ENCODE assay signal across 8 cellular contexts in the genomic region with DNA sequence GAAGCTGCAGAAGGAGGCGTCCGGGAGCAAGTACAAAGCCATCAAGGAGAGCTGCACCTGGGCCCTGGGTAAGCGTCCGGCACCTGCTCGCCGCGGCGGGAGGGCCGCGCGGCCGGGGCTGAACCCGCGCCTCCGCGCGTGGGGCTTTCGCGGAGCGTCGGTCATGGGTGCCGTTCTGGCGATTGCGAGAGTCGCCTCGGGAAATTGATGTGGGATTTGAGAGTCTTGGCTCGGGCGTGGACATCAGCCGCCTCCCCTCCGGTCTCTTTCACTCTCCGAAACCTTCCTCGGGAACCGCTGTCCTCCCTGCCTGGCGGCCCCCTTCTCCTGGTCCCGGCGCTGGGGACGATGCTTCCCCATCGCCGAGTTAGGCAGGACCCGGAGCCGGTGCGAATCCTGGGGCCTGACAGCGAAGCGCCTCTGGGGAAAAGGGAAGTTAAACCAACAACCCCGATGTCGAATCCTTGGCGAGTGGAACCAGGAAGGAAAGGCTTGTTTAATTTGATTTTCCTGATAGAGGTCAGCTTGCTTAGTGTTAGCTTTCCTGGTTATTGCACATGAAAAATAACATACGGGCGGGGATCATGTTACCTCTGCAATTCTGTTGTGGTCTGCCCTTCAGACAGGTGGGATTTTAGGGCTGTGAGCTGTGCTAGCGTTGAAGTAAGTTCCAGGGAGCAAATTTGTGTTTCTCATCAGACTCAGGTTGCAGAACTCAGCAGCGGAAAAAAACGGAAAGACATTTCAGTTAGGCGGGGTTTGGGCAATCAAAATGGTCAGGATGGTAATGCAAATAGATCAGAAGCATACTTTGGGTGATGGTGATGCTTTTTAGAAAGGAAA. TPM values are rescaled to one million over a fixed set of nuclear protein-coding genes. Genes with fewer than 3 reads are reported as not detected.
DNase-seq lines count a peak whose midpoint lies in the region; ATAC-seq and TF ChIP-seq lines count a peak whose summit lies in the region.

No MANE protein-coding gene starts in this region.

- no peak overlapping the region for H3K27ac Mint-ChIP-seq in T-helper 1 cell treated with Interleukin-12 subunit alpha and Interleukin-12 subunit beta and Interleukin-4 antibody, amounts not matched to agents 30 μg/mL and 1 μg/mL, for 36 hours

- ATAC-seq in HG02973 (IDR thresholded peaks at IDR 0.05; ENCODE audit: unreplicated experiment) = peak; percentile 37
- ATAC-seq in right lobe of liver = peak; percentile 24 to 57 (median 30)

- peaks cover 50% of the 10 kb centered on the region for H3K27me3 Mint-ChIP-seq in T-helper 1 cell treated with Interleukin-12 subunit alpha and Interleukin-12 subunit beta and Interleukin-4 antibody, amounts not matched to agents 30 μg/mL and 1 μg/mL, for 36 hours (ENCODE audit: low read depth)

- peaks cover 4 to 15% of the 10 kb centered on the region in 2 donors for H3K27me3 ChIP-seq in right lobe of liver
- H3K27me3 ChIP-seq in subcutaneous abdominal adipose tissue (ENCODE audit: control insufficient read depth in 5 of 5, insufficient read depth in 4 of 5, low read length in 5 of 5) = peaks cover 3 to 15% (median 15%) of the 10 kb centered on the region in 5 donors

- WGBS in right lobe of liver (ENCODE audit: insufficient coverage, low coverage, low lambda C conversion rate, missing lambda C conversion rate) = 12% methylated on average over 9 of the region's 53 CpGs

- peak overlapping the region; percentile 84 for H3K27ac ChIP-seq in cingulate gyrus (ENCODE audit: low read depth, low read length)
- no peak overlapping the region for H3K27ac ChIP-seq in right lobe of liver
- no peak overlapping the region for H3K27ac ChIP-seq in subcutaneous abdominal adipose tissue (ENCODE audit: low read depth, low read length)

- intact Hi-C loops in right lobe of liver (cut with DNase I) = no loop called here

- H3K4me1 ChIP-seq in right lobe of liver (peaks cover 0 to 14% (median 0%) of the 10 kb centered on the region in 4 donors), subcutaneous abdominal adipose tissue (ENCODE audit: control insufficient read depth in 5 of 5, insufficient read depth in 5 of 5, low read length in 5 of 5) (peaks cover 0 to 19% (median 15%) of the 10 kb centered on the region in 5 donors)

- no peak for TF ChIP-seq CTCF in right lobe of liver (IDR thresholded peaks at IDR 0.05)

- H3K4me3 Mint-ChIP-seq in T-helper 1 cell treated with Interleukin-12 subunit alpha and Interleukin-12 subunit beta and Interleukin-4 antibody, amounts not matched to agents 30 μg/mL and 1 μg/mL, for 36 hours = peak overlapping the region; percentile 49

- H3K36me3 Mint-ChIP-seq in T-helper 1 cell treated with Interleukin-12 subunit alpha and Interleukin-12 subunit beta and Interleukin-4 antibody, amounts not matched to agents 30 μg/mL and 1 μg/mL, for 36 hours (ENCODE audit: low read depth) = peaks cover 5% of the 10 kb centered on the region

- H3K36me3 ChIP-seq in right lobe of liver (no peaks in the 10 kb centered on the region), subcutaneous abdominal adipose tissue (ENCODE audit: control insufficient read depth in 5 of 5, insufficient read depth in 5 of 5, low read length in 5 of 5) (no peaks in the 10 kb centered on the region)

- H3K9me3 Mint-ChIP-seq in T-helper 1 cell treated with Interleukin-12 subunit alpha and Interleukin-12 subunit beta and Interleukin-4 antibody, amounts not matched to agents 30 μg/mL and 1 μg/mL, for 36 hours = no peaks in the 10 kb centered on the region

- no peaks in the 10 kb centered on the region for H3K9me3 ChIP-seq in right lobe of liver
- no peaks in the 10 kb centered on the region for H3K9me3 ChIP-seq in subcutaneous abdominal adipose tissue (ENCODE audit: control insufficient read depth in 5 of 5, low read length in 5 of 5)

- DNase-seq in T-helper 1 cell (no peak), NOMO-1 treated with dmso at 0.1 percent for 144 hours (lab: John Stamatoyannopoulos, UW; ENCODE audit: unreplicated experiment) (peak; percentile 3), right lobe of liver (peak in 1 of 3 donors; percentile 28), NCI-H1436 treated with DMSO at 0.1 percent for 48 hours (lab: John Stamatoyannopoulos, UW) (no peak)

- H3K4me3 ChIP-seq in right lobe of liver (peak overlapping the region; percentile 38 to 59 (median 57)), subcutaneous abdominal adipose tissue (ENCODE audit: low read depth in 1 of 5, low read length in 5 of 5) (peak overlapping the region; percentile 22 to 75 (median 71))

- peaks cover 10% of the 10 kb centered on the region for H3K4me1 Mint-ChIP-seq in T-helper 1 cell treated with Interleukin-12 subunit alpha and Interleukin-12 subunit beta and Interleukin-4 antibody, amounts not matched to agents 30 μg/mL and 1 μg/mL, for 36 hours (ENCODE audit: low read depth)

- TF ChIP-seq POLR2A in right lobe of liver (IDR thresholded peaks at IDR 0.05) = no peak

- H3K9ac ChIP-seq in subcutaneous abdominal adipose tissue (ENCODE audit: low read length in 5 of 5) = peak overlapping the region in 3 of 5 donors; percentile 23 to 60 (median 41)

RNA-seq across cellular contexts. Expression of a gene that starts 0.6 kb away (rescaled TPM):
- total RNA-seq in right lobe of liver = 1 to 10 TPM in 1 of 6 experiments, under 1 TPM in 5; 0.07 to 2.0 (median 0.24) TPM

RNA-seq across cellular contexts. Expression of a gene that starts 55.1 kb away (rescaled TPM):
- total RNA-seq in right lobe of liver = 10 to 100 TPM; 27.9 to 61.6 (median 45.7) TPM

RNA-seq across cellular contexts. Expression of a gene that starts 56.0 kb away (rescaled TPM):
- not detected for total RNA-seq in right lobe of liver
